ENCODE assay signal across 1 cellular context in genomic region chr1:3431266-3431665, GRCh38.
TF ChIP-seq lines count a peak whose summit lies in the region.

No MANE protein-coding gene starts in this region.

TF ChIP-seq in endothelial cell of umbilical vein, 7 proteins besides CTCF, POLR2A, EP300 and RAD21:
- TF ChIP-seq GATA2 (IDR thresholded peaks at IDR 0.05; ENCODE audit: insufficient read depth, insufficient read length, low read depth, low read length) (no peak), FOS (IDR thresholded peaks at IDR 0.05; ENCODE audit: borderline replicate concordance, insufficient read depth, low read length) (no peak), MYC (IDR thresholded peaks at IDR 0.05; ENCODE audit: low read depth, low read length) (no peak), JUN (IDR thresholded peaks at IDR 0.05; ENCODE audit: borderline replicate concordance, insufficient read depth, insufficient read length, low read depth) (no peak), POLR2AphosphoS5 (IDR thresholded peaks at IDR 0.05; ENCODE audit: insufficient read depth, low read depth, low read length) (no peak), EZH2 (IDR thresholded peaks at IDR 0.05; ENCODE audit: borderline replicate concordance, low read depth, low read length, severe bottlenecking) (no peak), MAX (IDR thresholded peaks at IDR 0.05; ENCODE audit: insufficient read depth, insufficient read length) (no peak)
